In genomic region chr10:60463726-60464125, GRCh38 we compare ENCODE assay signal across 35 cellular contexts.
"Had no signal": no experiment of that assay in that cellular context is flagged by ENCODE, and none has a peak within 500 bp of the region (broad histone marks: within the 10 kb centered on the region; RNA-seq: fewer than 3 reads in every experiment).

No MANE protein-coding gene starts in this region.

- H3K27me3 ChIP-seq: cardiac muscle cell, MG63, Peyer's patch had no signal

- H3K4me1 ChIP-seq: Peyer's patch had no signal

- H3K9me3 ChIP-seq: MG63, Peyer's patch, SJSA1 had no signal

- H3K4me3 ChIP-seq: cardiac muscle cell, MG63, Peyer's patch, SJSA1 had no signal

- H3K36me3 ChIP-seq: cardiac muscle cell, MG63, Peyer's patch, SJSA1 had no signal

- DNase-seq: activated B cell treated with CpG ODN at 0.5 μM for 24 hours; activated CD4-positive, alpha-beta memory T cell treated with anti-CD3 and anti-CD28 coated beads, Interleukin-2, amount 10 ng/mL, durations not matched to agents 7 days and 5 days; activated CD4-positive, alpha-beta T cell treated with anti-CD3 and anti-CD28 coated beads for 4 hours; activated CD4-positive, CD25-positive, alpha-beta regulatory T cell treated with anti-CD3 and anti-CD28 coated beads, Interleukin-2, amount 50 U/mL, for 72 hours; activated CD8-positive, alpha-beta memory T cell treated with anti-CD3 and anti-CD28 coated beads for 24 hours; activated CD8-positive, alpha-beta memory T cell treated with anti-CD3 and anti-CD28 coated beads, Interleukin-2, amount 10 ng/mL, durations not matched to agents 7 days and 5 days; activated CD8-positive, alpha-beta memory T cell treated with anti-CD3 and anti-CD28 coated beads, Interleukin-2, amount 50 U/mL, for 48 hours; activated effector memory CD4-positive, alpha-beta T cell treated with Interleukin-2 at 50 U/mL for 16 hours; activated naive CD4-positive, alpha-beta T cell treated with anti-CD3 and anti-CD28 coated beads, Interleukin-2, amount 10 ng/mL, durations not matched to agents 7 days and 5 days; activated naive CD8-positive, alpha-beta T cell treated with anti-CD3 and anti-CD28 coated beads, Interleukin-2, amount 50 U/mL, for 24 hours; activated T-cell treated with anti-CD3 and anti-CD28 coated beads, Interleukin-2, amount 50 U/mL, for 48 hours; amniotic stem cell; aorta; Kasumi-1; KG1; MG63; NCI-H1048; NCI-H1105 treated with DMSO at 0.1 percent for 48 hours; NCI-H1436; NCI-H1694; NCI-H1930; NCI-H2081 treated with DMSO at 0.1 percent for 48 hours; NCI-H345; NCI-H524 treated with DMSO at 0.1 percent for 48 hours; NK-92 treated with Interleukin-12 subunit alpha and Interleukin-12 subunit beta, amount 100 ng/mL, for 24 hours; PC-3; Peyer's patch; RPMI8226; SHP77 treated with DMSO at 0.1 percent for 48 hours; SW 1271; T-helper 1 cell; T-helper 2 cell; T-helper 9 cell had no signal
